In genomic region chr15:58327958-58328357, GRCh38 we compare ENCODE assay signal across 22 cellular contexts.
"Had no signal": no experiment of that assay in that cellular context is flagged by ENCODE, and none has a peak within 500 bp of the region (broad histone marks: within the 10 kb centered on the region; RNA-seq: fewer than 3 reads in every experiment).

No MANE protein-coding gene starts in this region.

- H3K27me3 ChIP-seq: dorsolateral prefrontal cortex, esophagus muscularis mucosa, foreskin keratinocyte, gastroesophageal sphincter, heart left ventricle, hepatocyte, left lung had no signal

- H3K4me3 ChIP-seq: coronary artery, dorsolateral prefrontal cortex, esophagus muscularis mucosa, gastroesophageal sphincter, heart left ventricle, hepatocyte, left lung, lower lobe of right lung, mucosa of descending colon had no signal

- H3K27ac Mint-ChIP-seq: mesothelial cell of epicardium, naive B cell had no signal

- H3K4me3 Mint-ChIP-seq: mesothelial cell of epicardium, naive B cell had no signal

- ATAC-seq: foreskin keratinocyte, gastroesophageal sphincter, heart left ventricle, left cardiac atrium, left lung, left ventricle myocardium superior, lower lobe of right lung, mucosa of descending colon had no signal

- H3K36me3 Mint-ChIP-seq: naive B cell had no signal

- FAIRE-seq: endothelial cell of umbilical vein, islet of Langerhans, keratinocyte had no signal

- H3K9me3 ChIP-seq: esophagus muscularis mucosa, gastroesophageal sphincter, left lung, lower lobe of right lung, mucosa of descending colon had no signal

- DNase-seq: dermis blood vessel endothelial cell; dorsolateral prefrontal cortex; effector CD4-positive, alpha-beta T cell; effector memory CD4-positive, alpha-beta T cell; foreskin keratinocyte; heart left ventricle; hypothalamus; left cardiac atrium; left lung; left ventricle myocardium superior; lower lobe of right lung; mesenchymal stem cell; mucosa of descending colon; naive B cell had no signal

- H3K36me3 ChIP-seq: esophagus muscularis mucosa, gastroesophageal sphincter, heart left ventricle, left lung, lower lobe of right lung had no signal

- H3K27ac ChIP-seq: coronary artery, dorsolateral prefrontal cortex, esophagus muscularis mucosa, foreskin keratinocyte, gastroesophageal sphincter, heart left ventricle, hepatocyte, left lung, lower lobe of right lung had no signal
